Comparison of ENCODE assay signal across 21 cellular contexts in the genomic region with DNA sequence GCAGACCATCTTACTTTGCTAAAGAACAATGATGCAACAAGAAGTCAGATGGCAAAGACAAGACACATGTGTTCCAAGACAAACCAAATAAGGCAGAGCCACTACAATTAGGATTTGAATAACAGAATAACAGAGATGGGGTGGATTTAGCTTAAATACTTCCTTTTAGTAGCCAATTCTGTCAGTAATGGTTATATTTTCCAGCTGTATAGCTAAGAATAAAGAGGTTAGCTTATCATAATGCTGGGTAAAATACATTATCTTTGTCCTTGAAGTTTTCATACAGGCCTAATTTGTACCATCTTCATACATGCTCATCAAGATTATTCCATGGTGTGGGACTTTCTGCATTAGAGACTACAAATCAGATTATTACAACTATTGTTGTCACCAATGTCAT. TPM values are rescaled to one million over a fixed set of nuclear protein-coding genes. Genes with fewer than 3 reads are reported as not detected.
A peak's percentile ranks its signal among the peaks of the same experiment; 100 is the strongest.
DNase-seq lines count a peak whose midpoint lies in the region; ATAC-seq, FAIRE-seq and TF ChIP-seq lines count a peak whose summit lies in the region.
"Had no signal": no experiment of that assay in that cellular context is flagged by ENCODE, and none has a peak within 500 bp of the region (broad histone marks: within the 10 kb centered on the region; RNA-seq: fewer than 3 reads in every experiment).

No MANE protein-coding gene starts in this region.

- H4K20me1 ChIP-seq in K562 (replicated peaks; ENCODE audit: control insufficient read depth, insufficient read depth, low read length) = no peaks in the 10 kb centered on the region

- H3K9ac ChIP-seq in K562 (ENCODE audit: insufficient read depth in 1 of 2, low read depth in 2 of 2, low read length in 2 of 2) = no peak overlapping the region

- H3K9me1 ChIP-seq in K562 (ENCODE audit: control insufficient read depth, insufficient read depth, low read length) = no peaks in the 10 kb centered on the region

- TF ChIP-seq EP300 in K562 (IDR thresholded peaks at IDR 0.05; ENCODE audit: low read length) = no peak

- TF ChIP-seq CTCF in K562 (IDR thresholded peaks at IDR 0.05 in 2 of 3, conservative IDR thresholded peaks at IDR 0.05 in 1 of 3; ENCODE audit: insufficient read depth in 2 of 3, low read depth in 1 of 3, low read length in 3 of 3) = no peak

- no peak for TF ChIP-seq RAD21 in K562 (CRISPR knock-in tag; conservative IDR thresholded peaks at IDR 0.05 in 1 of 2, IDR thresholded peaks at IDR 0.05 in 1 of 2)

- H3K27me3 ChIP-seq in K562 (ENCODE audit: control insufficient read depth in 2 of 2, insufficient read depth in 2 of 2, low read length in 2 of 2) = no peaks in the 10 kb centered on the region; a peak in 1 of 5 replicates

- no peak for FAIRE-seq in K562 (lab: Jason Lieb, UNC)
- FAIRE-seq: A204.1, GM12892, GM18507, H1 had no signal

- no peak for TF ChIP-seq POLR2A in K562 (conservative IDR thresholded peaks at IDR 0.05)

- H3K9me3 ChIP-seq in K562 (replicated peaks; ENCODE audit: control insufficient read depth, insufficient read depth, low read depth, low read length) = no peaks in the 10 kb centered on the region
- H3K9me3 ChIP-seq: Caco-2 had no signal

- in situ Hi-C loops in K562 (cut with MboI) = no loop called here

- BruUV-seq in K562 (replicated peaks; lab: Mats Ljungman, UMichigan) = no TSS peak

- H3K79me2 ChIP-seq in K562 (ENCODE audit: control insufficient read depth, insufficient read depth, low read length) = no peaks in the 10 kb centered on the region

- DNase-seq in SK-N-DZ (ENCODE audit: low spot score) (peak; percentile 29), K562 (ENCODE audit: extremely low read depth in 1 of 4, low spot score in 3 of 4) (no peak), left kidney (ENCODE audit: low read depth, low spot score) (peak; percentile 2), RPMI8226 (no peak)
- DNase-seq in stimulated activated naive CD4-positive, alpha-beta T cell (lab: John Stamatoyannopoulos, UW) = no peak
- DNase-seq: ACHN; AML-193; Caco-2; CD4-positive, alpha-beta T cell; DMS153; DMS79; GDM1; H9 had no signal

- no peaks in the 10 kb centered on the region for H3K4me1 ChIP-seq in K562 (replicated peaks in 1 of 2; ENCODE audit: control insufficient read depth in 2 of 2, insufficient read depth in 2 of 2, low read length in 2 of 2)
- H3K4me1 ChIP-seq: Caco-2 had no signal

- CTCF ChIA-PET in K562 (lab: Yijun Ruan, JAX; ENCODE audit: low intra/inter-chr PET ratio) = no interaction called here

- H3K4me3 ChIP-seq in K562 = no peak overlapping the region

- intact Hi-C loops in K562 (cut with micrococcal nuclease) = no loop called here

- no peak overlapping the region for H3K27ac ChIP-seq in K562 (ENCODE audit: extremely low read depth, low read depth, low read length)
- H3K27ac ChIP-seq: C4-2B, HL-60 had no signal

- no peak overlapping the region for H2AFZ ChIP-seq in K562 (ENCODE audit: low read depth, low read length)

- no peak for ATAC-seq in K562
- ATAC-seq in HG02642 (IDR thresholded peaks at IDR 0.05; ENCODE audit: poor library complexity, unreplicated experiment) = no peak
- no peak for ATAC-seq in GM21786 (IDR thresholded peaks at IDR 0.05; ENCODE audit: unreplicated experiment)

- no peaks in the 10 kb centered on the region for H3K36me3 ChIP-seq in K562 (ENCODE audit: control insufficient read depth, insufficient read depth, low read length)

- H3K4me2 ChIP-seq in K562 (ENCODE audit: insufficient read depth, low read length) = no peak overlapping the region

- POLR2A ChIA-PET in K562 (lab: Yijun Ruan, JAX) = interaction anchor here (0.8 kb wide), 1 partner anchor 30 kb away, joined by 3 read pairs; no protein-coding TSS in a partner anchor

TF ChIP-seq in K562, 482 proteins besides CTCF, POLR2A, EP300 and RAD21:
- TF ChIP-seq, protein P1, sequence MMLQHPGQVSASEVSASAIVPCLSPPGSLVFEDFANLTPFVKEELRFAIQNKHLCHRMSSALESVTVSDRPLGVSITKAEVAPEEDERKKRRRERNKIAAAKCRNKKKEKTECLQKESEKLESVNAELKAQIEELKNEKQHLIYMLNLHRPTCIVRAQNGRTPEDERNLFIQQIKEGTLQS (IDR thresholded peaks at IDR 0.05) = 0 out of 2 replicates have a peak, but pooled peaks have one; percentile 18
- TF ChIP-seq, protein P1 (CRISPR knock-in tag; conservative IDR thresholded peaks at IDR 0.05) = no peak
- TF ChIP-seq CEBPG (CRISPR knock-in tag; IDR thresholded peaks at IDR 0.05) = no peak
- peak in 1 of 2 experiments; percentile 33; a peak in 2 of 4 replicates for TF ChIP-seq CEBPG (tag; conservative IDR thresholded peaks at IDR 0.05 in 1 of 2, IDR thresholded peaks at IDR 0.05 in 1 of 2)
- TF ChIP-seq STAG1 (CRISPR knock-in tag; IDR thresholded peaks at IDR 0.05; ENCODE audit: borderline replicate concordance) = no peak

RNA-seq across cellular contexts. Expression of gene FRAS1, which starts 37.6 kb away (rescaled TPM):
- 12.1 and 13.5 TPM in 2 replicates for polyA plus RNA-seq in SK-N-DZ (2014; cell fraction: cytosol; rRNA removed)
- polyA plus RNA-seq in SK-N-DZ (2014; cell fraction: nucleus; rRNA removed) = 12.4 and 16.1 TPM in 2 replicates
- total RNA-seq in K562 (2011; cell fraction: chromatin; rRNA removed; ENCODE audit: low replicate concordance) = 0.07 TPM in 1 of 2 replicates, not detected in the other
- total RNA-seq in K562 (2011; cell fraction: nucleolus; rRNA removed) = under 0.01 TPM in 1 of 2 replicates, not detected in the other
- total RNA-seq in K562 (2011; cell fraction: nucleoplasm; rRNA removed) = under 0.01 and 0.08 TPM in 2 replicates
- total RNA-seq in K562 (2014; rRNA removed) (under 0.01 TPM in 2 replicates), K562 (2014; rRNA removed; fragmentation: Illumina TruSeq; extraction: Trizol) (0.04 TPM in 1 of 2 replicates, not detected in the other), K562 (2015; rRNA removed; fragmentation: Illumina TruSeq; extraction: Trizol) (0.04 TPM in 2 replicates), K562 (2021) (0.07 and 0.11 TPM in 2 replicates)
- polyA plus RNA-seq in K562 (2011; rRNA removed) (0.01 TPM in 2 replicates), K562 (2014; fragmentation: Illumina TruSeq; extraction: Trizol) (0.01 TPM in 2 replicates), K562 (2014; fragmentation: Nextera tagmentation; extraction: Ambion mirVana) (under 1 TPM in 1 of 2 experiments, not detected in 1; 0.07 TPM), K562 (2014; rRNA removed) (0.01 TPM in 1 of 2 replicates, not detected in the other)
- polyA plus RNA-seq in K562 (2011; cell fraction: cytosol; rRNA removed) = 0.01 TPM in 2 replicates
- 0.03 and 0.10 TPM in 2 replicates for polyA plus RNA-seq in K562 (2011; cell fraction: nucleus; rRNA removed)
- polyA plus RNA-seq in K562 (2012) = 0.01 and 0.07 TPM in 2 replicates
- 0.04 and 0.12 TPM in 2 replicates for polyA minus RNA-seq in K562 (2011; rRNA and poly(A)+ RNA removed)
- 1.5 TPM in 1 of 2 replicates, not detected in the other for polyA minus RNA-seq in K562 (2011; cell fraction: cytosol; rRNA and poly(A)+ RNA removed)
- polyA minus RNA-seq in K562 (2011; cell fraction: nucleus; rRNA and poly(A)+ RNA removed) = 0.33 TPM in 1 of 2 replicates, not detected in the other
- total RNA-seq: CD4-positive, alpha-beta T cell had no signal

Comparison
In these comparisons a context has a peak if more than half of its experiments do, and no peak if none do; other contexts are left out.
1. DNase-seq: peak in SK-N-DZ (single experiment) and left kidney (single experiment); none in K562 (0 of 4), RPMI8226 (single experiment) and stimulated activated naive CD4-positive, alpha-beta T cell (0 of 6).